In the genomic region with DNA sequence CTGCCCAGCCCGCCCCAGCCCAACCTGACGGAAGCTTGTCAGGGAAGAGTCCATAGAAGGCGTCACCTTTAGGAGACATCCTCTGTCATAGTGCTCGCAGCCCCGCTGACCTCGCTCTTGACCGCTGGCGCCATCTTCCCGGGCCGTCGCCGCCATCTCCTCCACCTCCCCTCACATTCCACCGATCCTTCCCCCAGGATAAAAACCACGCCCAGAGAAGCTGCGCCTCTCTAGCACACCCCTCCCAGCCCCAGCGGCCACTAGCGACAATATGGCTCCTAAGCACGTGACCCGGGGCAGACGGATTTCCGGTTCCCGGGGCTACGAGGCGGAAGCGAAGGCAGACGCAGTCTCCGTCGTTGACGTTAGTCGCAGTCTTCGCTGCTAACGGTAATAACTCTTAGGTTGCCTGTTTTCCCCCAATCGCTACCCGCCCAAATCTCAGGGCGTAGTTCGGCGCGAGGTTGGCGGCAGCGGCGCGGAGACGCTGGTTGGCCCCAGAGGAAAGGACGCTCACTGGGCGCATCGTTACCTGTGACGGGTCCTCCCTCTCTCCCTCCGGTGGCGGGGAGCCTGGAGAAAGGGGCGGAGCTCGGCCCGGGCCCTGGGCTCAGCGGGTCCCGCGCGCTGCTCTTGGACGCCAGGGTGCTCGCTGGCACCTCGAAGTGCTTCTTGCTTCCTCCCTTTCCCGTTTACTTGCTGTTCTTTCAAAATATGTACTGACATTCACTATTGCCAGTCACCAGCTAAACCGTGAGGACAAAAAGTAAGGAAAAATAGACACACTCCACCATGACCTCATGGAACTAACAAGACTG, we compare ENCODE assay signal across 1 cellular context.
TF ChIP-seq lines count a peak whose summit lies in the region.

A gene (minus strand): TSS at position 273 of the 818 bp plus-strand sequence. CDS start 117 bp downstream, at position 156.
A gene with protein sequence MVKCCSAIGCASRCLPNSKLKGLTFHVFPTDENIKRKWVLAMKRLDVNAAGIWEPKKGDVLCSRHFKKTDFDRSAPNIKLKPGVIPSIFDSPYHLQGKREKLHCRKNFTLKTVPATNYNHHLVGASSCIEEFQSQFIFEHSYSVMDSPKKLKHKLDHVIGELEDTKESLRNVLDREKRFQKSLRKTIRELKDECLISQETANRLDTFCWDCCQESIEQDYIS (plus strand): TSS at position 343 of the 818 bp plus-strand sequence. CDS start 980 bp downstream, outside the sequence.

TF ChIP-seq in GM12878, 131 proteins besides CTCF, POLR2A, EP300 and RAD21 (continued from another document and continues in another):
- TF ChIP-seq, protein P1, sequence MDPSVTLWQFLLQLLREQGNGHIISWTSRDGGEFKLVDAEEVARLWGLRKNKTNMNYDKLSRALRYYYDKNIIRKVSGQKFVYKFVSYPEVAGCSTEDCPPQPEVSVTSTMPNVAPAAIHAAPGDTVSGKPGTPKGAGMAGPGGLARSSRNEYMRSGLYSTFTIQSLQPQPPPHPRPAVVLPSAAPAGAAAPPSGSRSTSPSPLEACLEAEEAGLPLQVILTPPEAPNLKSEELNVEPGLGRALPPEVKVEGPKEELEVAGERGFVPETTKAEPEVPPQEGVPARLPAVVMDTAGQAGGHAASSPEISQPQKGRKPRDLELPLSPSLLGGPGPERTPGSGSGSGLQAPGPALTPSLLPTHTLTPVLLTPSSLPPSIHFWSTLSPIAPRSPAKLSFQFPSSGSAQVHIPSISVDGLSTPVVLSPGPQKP (IDR thresholded peaks at IDR 0.05; ENCODE audit: low read depth, low read length), result peak; percentile 72; the same call in 1 of the 2 replicates
- TF ChIP-seq NR2F1 (conservative IDR thresholded peaks at IDR 0.05) (peak; percentile 48; the same call in 1 of the 2 replicates), TCF3 (IDR thresholded peaks at IDR 0.05; ENCODE audit: borderline replicate concordance, insufficient read depth, low read depth, low read length) (no peak), HDAC2 (IDR thresholded peaks at IDR 0.05) (no peak), MEF2B (IDR thresholded peaks at IDR 0.05; ENCODE audit: partially characterized antibody, poor library complexity, severe bottlenecking) (no peak), ZSCAN29 (IDR thresholded peaks at IDR 0.05) (no peak), ESRRA (IDR thresholded peaks at IDR 0.05; ENCODE audit: low read length) (no peak; the same call in 1 of the 2 replicates), RBBP5 (conservative IDR thresholded peaks at IDR 0.05) (no peak; the same call in 1 of the 2 replicates), IKZF1 (conservative IDR thresholded peaks at IDR 0.05) (peak; percentile 96), HDGF (IDR thresholded peaks at IDR 0.05) (peak; percentile 75), CHD2 (IDR thresholded peaks at IDR 0.05; ENCODE audit: borderline replicate concordance, low read depth, low read length) (no peak), RCOR1 (conservative IDR thresholded peaks at IDR 0.05; ENCODE audit: low read depth, low read length) (0 out of 2 replicates have a peak, but pooled peaks have one; percentile 75), TCF7 (IDR thresholded peaks at IDR 0.05; ENCODE audit: borderline replicate concordance) (no peak), WRNIP1 (IDR thresholded peaks at IDR 0.05; ENCODE audit: borderline replicate concordance, low read depth, low read length) (no peak), IRF4 (IDR thresholded peaks at IDR 0.05; ENCODE audit: low read depth, low read length) (peak; percentile 39; the same call in 1 of the 2 replicates), CHD4 (IDR thresholded peaks at IDR 0.05) (no peak), NR2C2 (IDR thresholded peaks at IDR 0.05; ENCODE audit: borderline replicate concordance, control insufficient read depth, insufficient read length, low read depth) (no peak), HCFC1 (IDR thresholded peaks at IDR 0.05; ENCODE audit: low read length) (peak; percentile 80), RUNX3 (IDR thresholded peaks at IDR 0.05; ENCODE audit: low read length) (peak; percentile 57), TCF12 (IDR thresholded peaks at IDR 0.05; ENCODE audit: low read depth, low read length) (no peak), STAT1 (conservative IDR thresholded peaks at IDR 0.05) (no peak), PAX8 (IDR thresholded peaks at IDR 0.05) (no peak), FOS (IDR thresholded peaks at IDR 0.05; ENCODE audit: borderline replicate concordance, extremely low read depth, insufficient read length) (no peak), SUZ12 (IDR thresholded peaks at IDR 0.05; ENCODE audit: unreplicated experiment) (no peak), MTA3 (IDR thresholded peaks at IDR 0.05; ENCODE audit: borderline replicate concordance, low read length) (no peak; the same call in 1 of the 2 replicates), NFIC (IDR thresholded peaks at IDR 0.05; ENCODE audit: low read depth, low read length) (no peak), CREB1 (IDR thresholded peaks at IDR 0.05; ENCODE audit: low read depth) (peak; percentile 91), ZNF24 (IDR thresholded peaks at IDR 0.05) (no peak), POLR2AphosphoS5 (IDR thresholded peaks at IDR 0.05; ENCODE audit: low read length) (peak; percentile 98), KDM1A (IDR thresholded peaks at IDR 0.05; ENCODE audit: borderline replicate concordance) (no peak), NFYA (IDR thresholded peaks at IDR 0.05; ENCODE audit: borderline replicate concordance, low read depth, low read length) (no peak), SMAD5 (IDR thresholded peaks at IDR 0.05; ENCODE audit: low read depth) (peak; percentile 88), KLF5 (IDR thresholded peaks at IDR 0.05; ENCODE audit: partially characterized antibody) (peak; percentile 87), EGR1 (IDR thresholded peaks at IDR 0.05; ENCODE audit: borderline replicate concordance in 1 of 2, low read depth in 2 of 2, low read length in 2 of 2) (peak; percentile 24 to 55; a peak in 2 of 3 replicates), DPF2 (IDR thresholded peaks at IDR 0.05) (peak; percentile 65)
- TF ChIP-seq, protein P2, sequence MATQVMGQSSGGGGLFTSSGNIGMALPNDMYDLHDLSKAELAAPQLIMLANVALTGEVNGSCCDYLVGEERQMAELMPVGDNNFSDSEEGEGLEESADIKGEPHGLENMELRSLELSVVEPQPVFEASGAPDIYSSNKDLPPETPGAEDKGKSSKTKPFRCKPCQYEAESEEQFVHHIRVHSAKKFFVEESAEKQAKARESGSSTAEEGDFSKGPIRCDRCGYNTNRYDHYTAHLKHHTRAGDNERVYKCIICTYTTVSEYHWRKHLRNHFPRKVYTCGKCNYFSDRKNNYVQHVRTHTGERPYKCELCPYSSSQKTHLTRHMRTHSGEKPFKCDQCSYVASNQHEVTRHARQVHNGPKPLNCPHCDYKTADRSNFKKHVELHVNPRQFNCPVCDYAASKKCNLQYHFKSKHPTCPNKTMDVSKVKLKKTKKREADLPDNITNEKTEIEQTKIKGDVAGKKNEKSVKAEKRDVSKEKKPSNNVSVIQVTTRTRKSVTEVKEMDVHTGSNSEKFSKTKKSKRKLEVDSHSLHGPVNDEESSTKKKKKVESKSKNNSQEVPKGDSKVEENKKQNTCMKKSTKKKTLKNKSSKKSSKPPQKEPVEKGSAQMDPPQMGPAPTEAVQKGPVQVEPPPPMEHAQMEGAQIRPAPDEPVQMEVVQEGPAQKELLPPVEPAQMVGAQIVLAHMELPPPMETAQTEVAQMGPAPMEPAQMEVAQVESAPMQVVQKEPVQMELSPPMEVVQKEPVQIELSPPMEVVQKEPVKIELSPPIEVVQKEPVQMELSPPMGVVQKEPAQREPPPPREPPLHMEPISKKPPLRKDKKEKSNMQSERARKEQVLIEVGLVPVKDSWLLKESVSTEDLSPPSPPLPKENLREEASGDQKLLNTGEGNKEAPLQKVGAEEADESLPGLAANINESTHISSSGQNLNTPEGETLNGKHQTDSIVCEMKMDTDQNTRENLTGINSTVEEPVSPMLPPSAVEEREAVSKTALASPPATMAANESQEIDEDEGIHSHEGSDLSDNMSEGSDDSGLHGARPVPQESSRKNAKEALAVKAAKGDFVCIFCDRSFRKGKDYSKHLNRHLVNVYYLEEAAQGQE (IDR thresholded peaks at IDR 0.05; ENCODE audit: low read depth, low read length), result no peak
- TF ChIP-seq, protein P3, sequence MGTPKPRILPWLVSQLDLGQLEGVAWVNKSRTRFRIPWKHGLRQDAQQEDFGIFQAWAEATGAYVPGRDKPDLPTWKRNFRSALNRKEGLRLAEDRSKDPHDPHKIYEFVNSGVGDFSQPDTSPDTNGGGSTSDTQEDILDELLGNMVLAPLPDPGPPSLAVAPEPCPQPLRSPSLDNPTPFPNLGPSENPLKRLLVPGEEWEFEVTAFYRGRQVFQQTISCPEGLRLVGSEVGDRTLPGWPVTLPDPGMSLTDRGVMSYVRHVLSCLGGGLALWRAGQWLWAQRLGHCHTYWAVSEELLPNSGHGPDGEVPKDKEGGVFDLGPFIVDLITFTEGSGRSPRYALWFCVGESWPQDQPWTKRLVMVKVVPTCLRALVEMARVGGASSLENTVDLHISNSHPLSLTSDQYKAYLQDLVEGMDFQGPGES (IDR thresholded peaks at IDR 0.05), result 0 out of 2 replicates have a peak, but pooled peaks have one; percentile 26
- TF ChIP-seq, protein P4, sequence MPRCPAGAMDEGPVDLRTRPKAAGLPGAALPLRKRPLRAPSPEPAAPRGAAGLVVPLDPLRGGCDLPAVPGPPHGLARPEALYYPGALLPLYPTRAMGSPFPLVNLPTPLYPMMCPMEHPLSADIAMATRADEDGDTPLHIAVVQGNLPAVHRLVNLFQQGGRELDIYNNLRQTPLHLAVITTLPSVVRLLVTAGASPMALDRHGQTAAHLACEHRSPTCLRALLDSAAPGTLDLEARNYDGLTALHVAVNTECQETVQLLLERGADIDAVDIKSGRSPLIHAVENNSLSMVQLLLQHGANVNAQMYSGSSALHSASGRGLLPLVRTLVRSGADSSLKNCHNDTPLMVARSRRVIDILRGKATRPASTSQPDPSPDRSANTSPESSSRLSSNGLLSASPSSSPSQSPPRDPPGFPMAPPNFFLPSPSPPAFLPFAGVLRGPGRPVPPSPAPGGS (IDR thresholded peaks at IDR 0.05; ENCODE audit: borderline replicate concordance, insufficient read depth, low read depth, low read length, poor library complexity, severe bottlenecking), result no peak
- TF ChIP-seq, protein P5, sequence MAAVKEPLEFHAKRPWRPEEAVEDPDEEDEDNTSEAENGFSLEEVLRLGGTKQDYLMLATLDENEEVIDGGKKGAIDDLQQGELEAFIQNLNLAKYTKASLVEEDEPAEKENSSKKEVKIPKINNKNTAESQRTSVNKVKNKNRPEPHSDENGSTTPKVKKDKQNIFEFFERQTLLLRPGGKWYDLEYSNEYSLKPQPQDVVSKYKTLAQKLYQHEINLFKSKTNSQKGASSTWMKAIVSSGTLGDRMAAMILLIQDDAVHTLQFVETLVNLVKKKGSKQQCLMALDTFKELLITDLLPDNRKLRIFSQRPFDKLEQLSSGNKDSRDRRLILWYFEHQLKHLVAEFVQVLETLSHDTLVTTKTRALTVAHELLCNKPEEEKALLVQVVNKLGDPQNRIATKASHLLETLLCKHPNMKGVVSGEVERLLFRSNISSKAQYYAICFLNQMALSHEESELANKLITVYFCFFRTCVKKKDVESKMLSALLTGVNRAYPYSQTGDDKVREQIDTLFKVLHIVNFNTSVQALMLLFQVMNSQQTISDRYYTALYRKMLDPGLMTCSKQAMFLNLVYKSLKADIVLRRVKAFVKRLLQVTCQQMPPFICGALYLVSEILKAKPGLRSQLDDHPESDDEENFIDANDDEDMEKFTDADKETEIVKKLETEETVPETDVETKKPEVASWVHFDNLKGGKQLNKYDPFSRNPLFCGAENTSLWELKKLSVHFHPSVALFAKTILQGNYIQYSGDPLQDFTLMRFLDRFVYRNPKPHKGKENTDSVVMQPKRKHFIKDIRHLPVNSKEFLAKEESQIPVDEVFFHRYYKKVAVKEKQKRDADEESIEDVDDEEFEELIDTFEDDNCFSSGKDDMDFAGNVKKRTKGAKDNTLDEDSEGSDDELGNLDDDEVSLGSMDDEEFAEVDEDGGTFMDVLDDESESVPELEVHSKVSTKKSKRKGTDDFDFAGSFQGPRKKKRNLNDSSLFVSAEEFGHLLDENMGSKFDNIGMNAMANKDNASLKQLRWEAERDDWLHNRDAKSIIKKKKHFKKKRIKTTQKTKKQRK (IDR thresholded peaks at IDR 0.05; ENCODE audit: low read depth, low read length), result no peak
- TF ChIP-seq, protein P6, sequence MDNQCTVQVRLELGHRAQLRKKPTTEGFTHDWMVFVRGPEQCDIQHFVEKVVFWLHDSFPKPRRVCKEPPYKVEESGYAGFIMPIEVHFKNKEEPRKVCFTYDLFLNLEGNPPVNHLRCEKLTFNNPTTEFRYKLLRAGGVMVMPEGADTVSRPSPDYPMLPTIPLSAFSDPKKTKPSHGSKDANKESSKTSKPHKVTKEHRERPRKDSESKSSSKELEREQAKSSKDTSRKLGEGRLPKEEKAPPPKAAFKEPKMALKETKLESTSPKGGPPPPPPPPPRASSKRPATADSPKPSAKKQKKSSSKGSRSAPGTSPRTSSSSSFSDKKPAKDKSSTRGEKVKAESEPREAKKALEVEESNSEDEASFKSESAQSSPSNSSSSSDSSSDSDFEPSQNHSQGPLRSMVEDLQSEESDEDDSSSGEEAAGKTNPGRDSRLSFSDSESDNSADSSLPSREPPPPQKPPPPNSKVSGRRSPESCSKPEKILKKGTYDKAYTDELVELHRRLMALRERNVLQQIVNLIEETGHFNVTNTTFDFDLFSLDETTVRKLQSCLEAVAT (IDR thresholded peaks at IDR 0.05), result peak; percentile 73
- TF ChIP-seq, protein P7, sequence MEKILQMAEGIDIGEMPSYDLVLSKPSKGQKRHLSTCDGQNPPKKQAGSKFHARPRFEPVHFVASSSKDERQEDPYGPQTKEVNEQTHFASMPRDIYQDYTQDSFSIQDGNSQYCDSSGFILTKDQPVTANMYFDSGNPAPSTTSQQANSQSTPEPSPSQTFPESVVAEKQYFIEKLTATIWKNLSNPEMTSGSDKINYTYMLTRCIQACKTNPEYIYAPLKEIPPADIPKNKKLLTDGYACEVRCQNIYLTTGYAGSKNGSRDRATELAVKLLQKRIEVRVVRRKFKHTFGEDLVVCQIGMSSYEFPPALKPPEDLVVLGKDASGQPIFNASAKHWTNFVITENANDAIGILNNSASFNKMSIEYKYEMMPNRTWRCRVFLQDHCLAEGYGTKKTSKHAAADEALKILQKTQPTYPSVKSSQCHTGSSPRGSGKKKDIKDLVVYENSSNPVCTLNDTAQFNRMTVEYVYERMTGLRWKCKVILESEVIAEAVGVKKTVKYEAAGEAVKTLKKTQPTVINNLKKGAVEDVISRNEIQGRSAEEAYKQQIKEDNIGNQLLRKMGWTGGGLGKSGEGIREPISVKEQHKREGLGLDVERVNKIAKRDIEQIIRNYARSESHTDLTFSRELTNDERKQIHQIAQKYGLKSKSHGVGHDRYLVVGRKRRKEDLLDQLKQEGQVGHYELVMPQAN (conservative IDR thresholded peaks at IDR 0.05), result peak; percentile 60
- TF ChIP-seq, protein P8, sequence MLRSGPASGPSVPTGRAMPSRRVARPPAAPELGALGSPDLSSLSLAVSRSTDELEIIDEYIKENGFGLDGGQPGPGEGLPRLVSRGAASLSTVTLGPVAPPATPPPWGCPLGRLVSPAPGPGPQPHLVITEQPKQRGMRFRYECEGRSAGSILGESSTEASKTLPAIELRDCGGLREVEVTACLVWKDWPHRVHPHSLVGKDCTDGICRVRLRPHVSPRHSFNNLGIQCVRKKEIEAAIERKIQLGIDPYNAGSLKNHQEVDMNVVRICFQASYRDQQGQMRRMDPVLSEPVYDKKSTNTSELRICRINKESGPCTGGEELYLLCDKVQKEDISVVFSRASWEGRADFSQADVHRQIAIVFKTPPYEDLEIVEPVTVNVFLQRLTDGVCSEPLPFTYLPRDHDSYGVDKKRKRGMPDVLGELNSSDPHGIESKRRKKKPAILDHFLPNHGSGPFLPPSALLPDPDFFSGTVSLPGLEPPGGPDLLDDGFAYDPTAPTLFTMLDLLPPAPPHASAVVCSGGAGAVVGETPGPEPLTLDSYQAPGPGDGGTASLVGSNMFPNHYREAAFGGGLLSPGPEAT (IDR thresholded peaks at IDR 0.05; ENCODE audit: low read depth), result peak; percentile 87
